ENCODE assay signal across 6 cellular contexts in genomic region chr12:76980196-76980595, GRCh38.
"Had no signal": no experiment of that assay in that cellular context is flagged by ENCODE, and none has a peak within 500 bp of the region (broad histone marks: within the 10 kb centered on the region; RNA-seq: fewer than 3 reads in every experiment).

No MANE protein-coding gene starts in this region.

- FAIRE-seq: HTR-8/SVneo had no signal

- DNase-seq: Karpas-422, KBM-7, KG1 had no signal

- H3K9ac ChIP-seq: KMS-11 had no signal

- H3K27ac ChIP-seq: HL-60, KMS-11 had no signal

- H3K4me2 ChIP-seq: KMS-11 had no signal
